Comparison of ENCODE assay signal across 7 cellular contexts in the genomic region with DNA sequence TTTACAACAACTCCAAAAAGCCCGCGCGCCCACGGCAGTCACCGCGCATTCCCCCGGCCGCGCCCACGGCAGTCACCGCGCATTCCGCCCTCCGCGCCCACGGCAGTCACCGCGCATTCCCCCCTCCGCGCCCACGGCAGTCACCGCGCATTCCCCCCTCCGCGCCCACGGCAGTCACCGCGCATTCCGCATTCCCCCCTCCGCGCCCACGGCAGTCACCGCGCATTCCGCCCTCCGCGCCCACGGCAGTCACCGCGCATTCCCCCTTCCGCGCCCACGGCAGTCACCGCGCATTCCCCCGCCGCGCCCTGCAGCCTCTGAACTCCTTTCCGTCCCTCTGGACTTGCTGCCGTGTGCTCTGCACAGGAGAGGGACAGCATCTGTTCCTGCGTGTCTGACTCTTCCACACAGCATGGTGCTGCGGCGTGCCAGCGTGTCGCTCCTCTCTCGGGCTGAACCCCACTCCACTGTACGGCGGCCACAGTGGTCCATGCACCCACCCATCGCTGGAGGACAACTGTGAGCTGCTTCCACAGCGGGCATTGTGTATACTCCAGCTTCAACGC. TPM values are rescaled to one million over a fixed set of nuclear protein-coding genes. Genes with fewer than 3 reads are reported as not detected.
DNase-seq lines count a peak whose midpoint lies in the region; ATAC-seq, FAIRE-seq and TF ChIP-seq lines count a peak whose summit lies in the region.
"Not testable (repeated sequence)": the region's sequence is repeated elsewhere in the genome, so short reads cannot be mapped to it uniquely, and the experiment has no call there.

No MANE protein-coding gene starts in this region.

- H3K4me1 Mint-ChIP-seq in H9: peaks cover 38 to 49% of the 10 kb centered on the region in 2 experiments
- peaks cover 36% of the 10 kb centered on the region for H3K4me1 Mint-ChIP-seq in activated CD4-positive, alpha-beta T cell treated with anti-CD3 and anti-CD28 coated beads, Interleukin-2, amount 10 ng/mL, durations not matched to agents 7 days and 5 days
- peaks cover 33% of the 10 kb centered on the region for H3K4me1 Mint-ChIP-seq in astrocyte (ENCODE audit: low read depth, unreplicated experiment)
- peaks cover 51% of the 10 kb centered on the region for H3K4me1 Mint-ChIP-seq in nephron progenitor cell
- peaks cover 52 to 73% of the 10 kb centered on the region in 2 donors for H3K4me1 Mint-ChIP-seq in stimulated activated naive B cell treated with anti-CD40 and anti-IgM and Interleukin-4, amounts not matched to agents 10 μg/mL and 1 μg/mL and 100 μg/mL, for 72 hours

- not testable (repeated sequence) for H3K27ac ChIP-seq in H9 (ENCODE audit: insufficient read length, low read depth, low read length); astrocyte (ENCODE audit: low read depth, low read length)
- H3K27ac ChIP-seq in esophagus (ENCODE audit: low read depth in 2 of 2, low read length in 1 of 2) (peak overlapping the region; percentile 0 to 39), right lobe of liver (peak overlapping the region in 2 of 3 donors; percentile 76 to 90)

- not testable (repeated sequence) for TF ChIP-seq POLR2A in right lobe of liver (IDR thresholded peaks at IDR 0.05)

- H3K23ac ChIP-seq in H9 (ENCODE audit: insufficient read length, low read depth, low read length): not testable (repeated sequence)

- intact Hi-C loops in right lobe of liver (cut with DNase I): loop anchor here (10.0 kb wide), 2 partner anchors 59 to 69 kb away; partner anchors contain the start of gene GALP (in 1 of the 2)

- TF ChIP-seq CTCF in H9 (conservative IDR thresholded peaks at IDR 0.05); astrocyte (IDR thresholded peaks at IDR 0.05; ENCODE audit: insufficient read depth, low read depth, low read length); right lobe of liver (IDR thresholded peaks at IDR 0.05); nephron progenitor cell (IDR thresholded peaks at IDR 0.05): not testable (repeated sequence)

- not testable (repeated sequence) for ATAC-seq in right lobe of liver; stimulated activated naive B cell treated with anti-CD40 and anti-IgM and Interleukin-4, amounts not matched to agents 10 μg/mL and 1 μg/mL and 100 μg/mL, for 72 hours (replicated peaks)

- not testable (repeated sequence) for H3K4ac ChIP-seq in H9 (ENCODE audit: low read depth, low read length)

- H3K79me2 ChIP-seq in H9 (ENCODE audit: insufficient read depth, low read length) (peaks cover 42% of the 10 kb centered on the region; the same call in 1 of the 2 replicates), astrocyte (ENCODE audit: insufficient read depth, low read length) (peaks cover 88% of the 10 kb centered on the region)

- not testable (repeated sequence) for H2BK120ac ChIP-seq in H9 (ENCODE audit: low read depth, low read length, poor library complexity, severe bottlenecking)

- not testable (repeated sequence) for H3T11ph ChIP-seq in H9 (ENCODE audit: low read length)

- H3K9me3 Mint-ChIP-seq in H9; activated CD4-positive, alpha-beta T cell treated with anti-CD3 and anti-CD28 coated beads, Interleukin-2, amount 10 ng/mL, durations not matched to agents 7 days and 5 days; astrocyte (ENCODE audit: unreplicated experiment); nephron progenitor cell; stimulated activated naive B cell treated with anti-CD40 and anti-IgM and Interleukin-4, amounts not matched to agents 10 μg/mL and 1 μg/mL and 100 μg/mL, for 72 hours: not testable (repeated sequence)

- H2AFZ ChIP-seq in H9 (ENCODE audit: low read length); astrocyte (ENCODE audit: low read depth, low read length): not testable (repeated sequence)

- H3K4me3 Mint-ChIP-seq in H9: peak overlapping the region in 1 of 2 experiments; percentile 53; a peak in 1 of 5 replicates
- H3K4me3 Mint-ChIP-seq in activated CD4-positive, alpha-beta T cell treated with anti-CD3 and anti-CD28 coated beads, Interleukin-2, amount 10 ng/mL, durations not matched to agents 7 days and 5 days; astrocyte (ENCODE audit: unreplicated experiment); nephron progenitor cell: not testable (repeated sequence)
- peak overlapping the region; percentile 74 to 80 for H3K4me3 Mint-ChIP-seq in stimulated activated naive B cell treated with anti-CD40 and anti-IgM and Interleukin-4, amounts not matched to agents 10 μg/mL and 1 μg/mL and 100 μg/mL, for 72 hours

- H2BK5ac ChIP-seq in H9 (ENCODE audit: insufficient read length, low read length): not testable (repeated sequence)

- H3K9me3 ChIP-seq in H9 (ENCODE audit: control insufficient read depth, low read depth, low read length); astrocyte (ENCODE audit: insufficient read depth, low read depth, low read length); esophagus (ENCODE audit: control insufficient read depth in 2 of 2, insufficient read depth in 1 of 2, low read depth in 1 of 2, low read length in 1 of 2); right lobe of liver: not testable (repeated sequence)

- CTCF ChIA-PET in activated CD4-positive, alpha-beta T cell treated with anti-CD3 and anti-CD28 coated beads, Interleukin-2, amount 10 ng/mL, durations not matched to agents 7 days and 5 days (lab: Charles Lee): not testable (repeated sequence)

- not testable (repeated sequence) for H4K91ac ChIP-seq in H9 (ENCODE audit: insufficient read length, low read depth, low read length)

- H4K20me1 ChIP-seq in H9 (ENCODE audit: control insufficient read depth, insufficient read depth, insufficient read length): not testable (repeated sequence)
- H4K20me1 ChIP-seq in astrocyte (ENCODE audit: insufficient read depth, low read length): peaks cover 84% of the 10 kb centered on the region

- not testable (repeated sequence) for H2AK5ac ChIP-seq in H9 (ENCODE audit: insufficient read length, low read length)

- H3K4me2 ChIP-seq in H9 (ENCODE audit: insufficient read depth, insufficient read length, low read length); astrocyte (ENCODE audit: low read length): not testable (repeated sequence)

- H4K5ac ChIP-seq in H9 (ENCODE audit: insufficient read length, low read depth, low read length): not testable (repeated sequence)

- not testable (repeated sequence) for H4K8ac ChIP-seq in H9 (replicated peaks; ENCODE audit: insufficient read length, low read depth, low read length)

- H3K4me1 ChIP-seq in H9 (ENCODE audit: insufficient read depth, low read length); astrocyte (ENCODE audit: insufficient read depth, low read length): not testable (repeated sequence)
- H3K4me1 ChIP-seq in esophagus (ENCODE audit: control insufficient read depth in 2 of 2, insufficient read depth in 2 of 2, low read length in 1 of 2): peaks cover 14 to 26% of the 10 kb centered on the region in 2 donors
- peaks cover 0 to 50% (median 27%) of the 10 kb centered on the region in 4 donors for H3K4me1 ChIP-seq in right lobe of liver

- not testable (repeated sequence) for FAIRE-seq in astrocyte (lab: Jason Lieb, UNC)

- peak overlapping the region; percentile 66 for H3K18ac ChIP-seq in H9 (ENCODE audit: insufficient read length, low read depth, low read length)

- not testable (repeated sequence) for H2BK12ac ChIP-seq in H9 (ENCODE audit: insufficient read length, low read depth, low read length)

- peak overlapping the region; percentile 66 for H3K14ac ChIP-seq in H9 (ENCODE audit: insufficient read depth, low read length)

- H3K36me3 Mint-ChIP-seq in H9 (ENCODE audit: insufficient read depth in 1 of 3, low read depth in 3 of 3): peaks cover 9 to 27% (median 18%) of the 10 kb centered on the region in 3 experiments
- not testable (repeated sequence) for H3K36me3 Mint-ChIP-seq in activated CD4-positive, alpha-beta T cell treated with anti-CD3 and anti-CD28 coated beads, Interleukin-2, amount 10 ng/mL, durations not matched to agents 7 days and 5 days (ENCODE audit: low read depth); astrocyte (ENCODE audit: low read depth, unreplicated experiment)
- H3K36me3 Mint-ChIP-seq in nephron progenitor cell (ENCODE audit: low read depth): peaks cover 31% of the 10 kb centered on the region
- H3K36me3 Mint-ChIP-seq in stimulated activated naive B cell treated with anti-CD40 and anti-IgM and Interleukin-4, amounts not matched to agents 10 μg/mL and 1 μg/mL and 100 μg/mL, for 72 hours: peaks cover 26 to 40% of the 10 kb centered on the region in 2 donors

- POLR2A ChIA-PET in activated CD4-positive, alpha-beta T cell treated with anti-CD3 and anti-CD28 coated beads, Interleukin-2, amount 10 ng/mL, durations not matched to agents 7 days and 5 days (lab: Charles Lee): not testable (repeated sequence)

- not testable (repeated sequence) for DNase-seq in H9; activated CD4-positive, alpha-beta T cell treated with anti-CD3 and anti-CD28 coated beads, Interleukin-2, amount 10 ng/mL, durations not matched to agents 7 days and 5 days; astrocyte (ENCODE audit: low read depth); right lobe of liver; nephron progenitor cell; stimulated activated naive B cell treated with anti-CD40 and anti-IgM and Interleukin-4, amounts not matched to agents 10 μg/mL and 1 μg/mL and 100 μg/mL, for 72 hours

- not testable (repeated sequence) for H3K27me3 ChIP-seq in H9 (ENCODE audit: insufficient read depth, low read length); astrocyte (ENCODE audit: insufficient read depth, low read length); esophagus (ENCODE audit: control insufficient read depth in 1 of 2, insufficient read depth in 2 of 2, low read length in 2 of 2); right lobe of liver

- not testable (repeated sequence) for H3K23me2 ChIP-seq in H9 (ENCODE audit: insufficient read length, low read depth, low read length, poor library complexity, severe bottlenecking)

- H2BK20ac ChIP-seq in H9 (ENCODE audit: low read depth, low read length, poor library complexity, severe bottlenecking): not testable (repeated sequence)

- H2BK15ac ChIP-seq in H9 (ENCODE audit: low read depth, low read length): not testable (repeated sequence)

- H3K56ac ChIP-seq in H9 (ENCODE audit: insufficient read length, low read depth, low read length): not testable (repeated sequence)

- not testable (repeated sequence) for H3K9ac ChIP-seq in H9 (ENCODE audit: extremely low read depth, insufficient read length, low read length); astrocyte (ENCODE audit: low read length)

- no CpG with 5 or more reads among the region's 61 CpGs for WGBS in H9 (ENCODE audit: extremely low coverage, insufficient read length, low lambda C conversion rate)
- WGBS in esophagus, 2 donors: 89 to 94% methylated on average over 61 of the region's 61 CpGs
- WGBS in right lobe of liver (ENCODE audit: insufficient coverage, low coverage, low lambda C conversion rate, missing lambda C conversion rate): 92% methylated on average over 41 of the region's 61 CpGs

- H3K36me3 ChIP-seq in astrocyte (ENCODE audit: insufficient read depth, low read length): not testable (repeated sequence)
- peaks cover 0 to 21% of the 10 kb centered on the region in 2 donors for H3K36me3 ChIP-seq in esophagus (ENCODE audit: control insufficient read depth in 2 of 2, insufficient read depth in 2 of 2, low read length in 1 of 2)
- peaks cover 0 to 16% (median 3%) of the 10 kb centered on the region in 4 donors for H3K36me3 ChIP-seq in right lobe of liver

- not testable (repeated sequence) for H3K79me1 ChIP-seq in H9 (ENCODE audit: insufficient read depth, low read depth, low read length, poor library complexity, severe bottlenecking)

- peak overlapping the region in 2 of 3 experiments; percentile 86 to 91; a peak in 4 of 7 replicates for H3K27ac Mint-ChIP-seq in H9
- H3K27ac Mint-ChIP-seq in activated CD4-positive, alpha-beta T cell treated with anti-CD3 and anti-CD28 coated beads, Interleukin-2, amount 10 ng/mL, durations not matched to agents 7 days and 5 days: peak overlapping the region; percentile 43
- peak overlapping the region; percentile 69 for H3K27ac Mint-ChIP-seq in astrocyte (ENCODE audit: unreplicated experiment)
- H3K27ac Mint-ChIP-seq in nephron progenitor cell: peak overlapping the region; percentile 95
- peak overlapping the region; percentile 82 for H3K27ac Mint-ChIP-seq in stimulated activated naive B cell treated with anti-CD40 and anti-IgM and Interleukin-4, amounts not matched to agents 10 μg/mL and 1 μg/mL and 100 μg/mL, for 72 hours

- H3K27me3 Mint-ChIP-seq in H9 (ENCODE audit: low read depth); activated CD4-positive, alpha-beta T cell treated with anti-CD3 and anti-CD28 coated beads, Interleukin-2, amount 10 ng/mL, durations not matched to agents 7 days and 5 days; astrocyte (ENCODE audit: low read depth, unreplicated experiment); nephron progenitor cell (ENCODE audit: low read depth, poor library complexity); stimulated activated naive B cell treated with anti-CD40 and anti-IgM and Interleukin-4, amounts not matched to agents 10 μg/mL and 1 μg/mL and 100 μg/mL, for 72 hours: not testable (repeated sequence)

- not testable (repeated sequence) for H3K4me3 ChIP-seq in astrocyte (ENCODE audit: insufficient read depth, low read depth, low read length); esophagus (ENCODE audit: low read depth in 1 of 2, low read length in 2 of 2); right lobe of liver

RNA-seq across cellular contexts. Expression of gene ZNF787, which starts 15.2 kb away (rescaled TPM):
- 54.6 and 55.8 TPM in 2 replicates for total RNA-seq in H9 (2021)
- total RNA-seq in activated CD4-positive, alpha-beta T cell treated with anti-CD3 and anti-CD28 coated beads, Interleukin-2, amount 10 ng/mL, durations not matched to agents 7 days and 5 days: 10 to 100 TPM; 34.3 to 35.4 TPM
- 35.0 and 36.3 TPM in 2 replicates for total RNA-seq in astrocyte
- 10 to 100 TPM; 17.0 to 19.0 TPM for polyA plus RNA-seq in esophagus
- total RNA-seq in right lobe of liver: 10 to 100 TPM; 15.8 to 26.0 (median 22.5) TPM

RNA-seq across cellular contexts. Expression of gene ZNF444, which starts 35.2 kb away (rescaled TPM):
- total RNA-seq in H9 (2021) (48.8 and 49.7 TPM in 2 replicates), astrocyte (34.7 and 34.8 TPM in 2 replicates), right lobe of liver (10 to 100 TPM; 23.2 to 38.4 (median 30.8) TPM)
- total RNA-seq in activated CD4-positive, alpha-beta T cell treated with anti-CD3 and anti-CD28 coated beads, Interleukin-2, amount 10 ng/mL, durations not matched to agents 7 days and 5 days: 10 to 100 TPM; 26.5 to 34.6 TPM
- polyA plus RNA-seq in esophagus: 10 to 100 TPM; 12.9 to 16.0 TPM

Comparison
In these comparisons a context has a peak if more than half of its experiments do, and no peak if none do; other contexts are left out.
1. H3K27ac Mint-ChIP-seq: peak in every context shown above with its lines; median percentile 95 in nephron progenitor cell; 88 in H9; 82 in stimulated activated naive B cell treated with anti-CD40 and anti-IgM and Interleukin-4, amounts not matched to agents 10 μg/mL and 1 μg/mL and 100 μg/mL, for 72 hours; 69 in astrocyte; 43 in activated CD4-positive, alpha-beta T cell treated with anti-CD3 and anti-CD28 coated beads, Interleukin-2, amount 10 ng/mL, durations not matched to agents 7 days and 5 days.